Comparison of ENCODE assay signal across 1 cellular context in genomic region chr5:146428658-146429057, GRCh38.
TF ChIP-seq lines count a peak whose summit lies in the region.

No MANE protein-coding gene starts in this region.

TF ChIP-seq in HepG2, 621 proteins besides CTCF, POLR2A, EP300 and RAD21:
- no peak for TF ChIP-seq KDM2A (CRISPR knock-in tag; IDR thresholded peaks at IDR 0.05; ENCODE audit: borderline replicate concordance, low read depth)
TF ChIP-seq in HepG2: peak in this region for 0.
